1 cellular context compared by ENCODE assay signal in the genomic region with DNA sequence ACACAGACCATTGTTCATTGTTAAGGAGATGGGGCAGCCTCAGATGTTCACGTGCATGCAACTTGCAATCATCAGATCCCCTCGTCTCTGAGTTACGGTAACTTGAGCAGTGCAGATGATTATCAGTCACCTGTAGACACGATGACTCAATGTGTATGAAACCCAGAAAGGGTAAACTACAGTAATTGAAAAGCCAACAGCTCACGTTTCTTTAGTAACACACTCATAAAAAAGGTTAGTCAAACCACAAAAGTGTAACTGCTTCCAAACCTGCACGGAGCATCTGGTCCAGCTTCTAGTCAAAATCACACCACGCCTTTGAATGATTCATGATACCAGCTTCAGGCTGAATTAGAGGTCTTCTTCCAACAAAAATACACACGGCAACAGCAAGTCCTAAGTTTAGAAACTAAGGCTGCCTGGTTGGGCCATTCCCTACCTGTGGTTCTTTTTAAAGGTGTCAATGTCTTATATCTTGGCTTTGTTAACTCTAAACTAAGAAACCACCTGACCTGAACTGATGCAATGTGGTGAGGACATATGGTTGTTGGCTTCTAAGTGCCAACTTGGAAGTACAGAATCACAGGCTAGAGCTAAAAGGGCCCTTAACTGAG.
TF ChIP-seq lines count a peak whose summit lies in the region.

No MANE protein-coding gene starts in this region.

TF ChIP-seq in GM12878, 131 proteins besides CTCF, POLR2A, EP300 and RAD21 (continued from another document and continues in another):
- TF ChIP-seq, protein P1, sequence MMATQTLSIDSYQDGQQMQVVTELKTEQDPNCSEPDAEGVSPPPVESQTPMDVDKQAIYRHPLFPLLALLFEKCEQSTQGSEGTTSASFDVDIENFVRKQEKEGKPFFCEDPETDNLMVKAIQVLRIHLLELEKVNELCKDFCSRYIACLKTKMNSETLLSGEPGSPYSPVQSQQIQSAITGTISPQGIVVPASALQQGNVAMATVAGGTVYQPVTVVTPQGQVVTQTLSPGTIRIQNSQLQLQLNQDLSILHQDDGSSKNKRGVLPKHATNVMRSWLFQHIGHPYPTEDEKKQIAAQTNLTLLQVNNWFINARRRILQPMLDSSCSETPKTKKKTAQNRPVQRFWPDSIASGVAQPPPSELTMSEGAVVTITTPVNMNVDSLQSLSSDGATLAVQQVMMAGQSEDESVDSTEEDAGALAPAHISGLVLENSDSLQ (IDR thresholded peaks at IDR 0.05) = no peak
- TF ChIP-seq FOXM1 (IDR thresholded peaks at IDR 0.05; ENCODE audit: low read depth, low read length) (peak; percentile 93), NFIC (IDR thresholded peaks at IDR 0.05; ENCODE audit: low read depth, low read length) (peak; percentile 96), MEF2B (IDR thresholded peaks at IDR 0.05; ENCODE audit: partially characterized antibody, poor library complexity, severe bottlenecking) (peak; percentile 74), ZNF217 (IDR thresholded peaks at IDR 0.05) (no peak), BCL11A (IDR thresholded peaks at IDR 0.05; ENCODE audit: low read depth, low read length) (peak; percentile 73), SUPT20H (IDR thresholded peaks at IDR 0.05; ENCODE audit: borderline replicate concordance, control insufficient read depth, low read depth, low read length) (no peak), MTA3 (IDR thresholded peaks at IDR 0.05; ENCODE audit: borderline replicate concordance, low read length) (peak; percentile 81), YBX1 (IDR thresholded peaks at IDR 0.05) (no peak), CBX3 (IDR thresholded peaks at IDR 0.05; ENCODE audit: borderline replicate concordance, low read depth) (no peak), SREBF2 (IDR thresholded peaks at IDR 0.05; ENCODE audit: low read length) (no peak), SMARCA5 (IDR thresholded peaks at IDR 0.05) (0 out of 2 replicates have a peak, but pooled peaks have one; percentile 1), SIX5 (IDR thresholded peaks at IDR 0.05; ENCODE audit: low read depth, low read length, severe bottlenecking) (no peak), BMI1 (IDR thresholded peaks at IDR 0.05; ENCODE audit: borderline replicate concordance) (peak; percentile 16; the same call in 1 of the 2 replicates), TBL1XR1 (IDR thresholded peaks at IDR 0.05; ENCODE audit: low read depth, low read length) (peak; percentile 76), ZSCAN29 (IDR thresholded peaks at IDR 0.05) (no peak), ESRRA (IDR thresholded peaks at IDR 0.05; ENCODE audit: low read length) (0 out of 2 replicates have a peak, but pooled peaks have one; percentile 30), NRF1 (conservative IDR thresholded peaks at IDR 0.05; ENCODE audit: low read depth, low read length) (no peak), CHD4 (IDR thresholded peaks at IDR 0.05) (no peak), ZBED1 (IDR thresholded peaks at IDR 0.05; ENCODE audit: borderline replicate concordance) (peak; percentile 82), ETV6 (conservative IDR thresholded peaks at IDR 0.05 in 1 of 2, IDR thresholded peaks at IDR 0.05 in 1 of 2; ENCODE audit: borderline replicate concordance in 1 of 2, low read depth in 1 of 2) (peak in 1 of 2 experiments; percentile 80; a peak in 1 of 4 replicates), TAF1 (IDR thresholded peaks at IDR 0.05; ENCODE audit: borderline replicate concordance, low read depth, low read length) (no peak), HDAC2 (IDR thresholded peaks at IDR 0.05) (no peak), NFXL1 (IDR thresholded peaks at IDR 0.05; ENCODE audit: borderline replicate concordance) (no peak), DPF2 (IDR thresholded peaks at IDR 0.05) (peak; percentile 71), MTA2 (IDR thresholded peaks at IDR 0.05; ENCODE audit: low read depth) (peak; percentile 94), STAT3 (IDR thresholded peaks at IDR 0.05; ENCODE audit: low read depth, low read length) (peak; percentile 70; the same call in 1 of the 2 replicates), ZNF274 (IDR thresholded peaks at IDR 0.05; ENCODE audit: insufficient read depth, insufficient read length) (no peak), RBBP5 (conservative IDR thresholded peaks at IDR 0.05) (no peak), EED (IDR thresholded peaks at IDR 0.05; ENCODE audit: low read depth) (peak; percentile 76), MXI1 (IDR thresholded peaks at IDR 0.05; ENCODE audit: low read depth, low read length) (peak; percentile 85)
- TF ChIP-seq, protein P2, sequence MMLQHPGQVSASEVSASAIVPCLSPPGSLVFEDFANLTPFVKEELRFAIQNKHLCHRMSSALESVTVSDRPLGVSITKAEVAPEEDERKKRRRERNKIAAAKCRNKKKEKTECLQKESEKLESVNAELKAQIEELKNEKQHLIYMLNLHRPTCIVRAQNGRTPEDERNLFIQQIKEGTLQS (IDR thresholded peaks at IDR 0.05; ENCODE audit: borderline replicate concordance, extremely low read depth, low read depth, low read length) = no peak
- TF ChIP-seq, protein P3, sequence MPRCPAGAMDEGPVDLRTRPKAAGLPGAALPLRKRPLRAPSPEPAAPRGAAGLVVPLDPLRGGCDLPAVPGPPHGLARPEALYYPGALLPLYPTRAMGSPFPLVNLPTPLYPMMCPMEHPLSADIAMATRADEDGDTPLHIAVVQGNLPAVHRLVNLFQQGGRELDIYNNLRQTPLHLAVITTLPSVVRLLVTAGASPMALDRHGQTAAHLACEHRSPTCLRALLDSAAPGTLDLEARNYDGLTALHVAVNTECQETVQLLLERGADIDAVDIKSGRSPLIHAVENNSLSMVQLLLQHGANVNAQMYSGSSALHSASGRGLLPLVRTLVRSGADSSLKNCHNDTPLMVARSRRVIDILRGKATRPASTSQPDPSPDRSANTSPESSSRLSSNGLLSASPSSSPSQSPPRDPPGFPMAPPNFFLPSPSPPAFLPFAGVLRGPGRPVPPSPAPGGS (IDR thresholded peaks at IDR 0.05; ENCODE audit: borderline replicate concordance, insufficient read depth, low read depth, low read length, poor library complexity, severe bottlenecking) = peak; percentile 88
- TF ChIP-seq, protein P4, sequence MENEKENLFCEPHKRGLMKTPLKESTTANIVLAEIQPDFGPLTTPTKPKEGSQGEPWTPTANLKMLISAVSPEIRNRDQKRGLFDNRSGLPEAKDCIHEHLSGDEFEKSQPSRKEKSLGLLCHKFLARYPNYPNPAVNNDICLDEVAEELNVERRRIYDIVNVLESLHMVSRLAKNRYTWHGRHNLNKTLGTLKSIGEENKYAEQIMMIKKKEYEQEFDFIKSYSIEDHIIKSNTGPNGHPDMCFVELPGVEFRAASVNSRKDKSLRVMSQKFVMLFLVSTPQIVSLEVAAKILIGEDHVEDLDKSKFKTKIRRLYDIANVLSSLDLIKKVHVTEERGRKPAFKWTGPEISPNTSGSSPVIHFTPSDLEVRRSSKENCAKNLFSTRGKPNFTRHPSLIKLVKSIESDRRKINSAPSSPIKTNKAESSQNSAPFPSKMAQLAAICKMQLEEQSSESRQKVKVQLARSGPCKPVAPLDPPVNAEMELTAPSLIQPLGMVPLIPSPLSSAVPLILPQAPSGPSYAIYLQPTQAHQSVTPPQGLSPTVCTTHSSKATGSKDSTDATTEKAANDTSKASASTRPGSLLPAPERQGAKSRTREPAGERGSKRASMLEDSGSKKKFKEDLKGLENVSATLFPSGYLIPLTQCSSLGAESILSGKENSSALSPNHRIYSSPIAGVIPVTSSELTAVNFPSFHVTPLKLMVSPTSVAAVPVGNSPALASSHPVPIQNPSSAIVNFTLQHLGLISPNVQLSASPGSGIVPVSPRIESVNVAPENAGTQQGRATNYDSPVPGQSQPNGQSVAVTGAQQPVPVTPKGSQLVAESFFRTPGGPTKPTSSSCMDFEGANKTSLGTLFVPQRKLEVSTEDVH (IDR thresholded peaks at IDR 0.05; ENCODE audit: low read depth, partially characterized antibody) = no peak
- TF ChIP-seq, protein P5, sequence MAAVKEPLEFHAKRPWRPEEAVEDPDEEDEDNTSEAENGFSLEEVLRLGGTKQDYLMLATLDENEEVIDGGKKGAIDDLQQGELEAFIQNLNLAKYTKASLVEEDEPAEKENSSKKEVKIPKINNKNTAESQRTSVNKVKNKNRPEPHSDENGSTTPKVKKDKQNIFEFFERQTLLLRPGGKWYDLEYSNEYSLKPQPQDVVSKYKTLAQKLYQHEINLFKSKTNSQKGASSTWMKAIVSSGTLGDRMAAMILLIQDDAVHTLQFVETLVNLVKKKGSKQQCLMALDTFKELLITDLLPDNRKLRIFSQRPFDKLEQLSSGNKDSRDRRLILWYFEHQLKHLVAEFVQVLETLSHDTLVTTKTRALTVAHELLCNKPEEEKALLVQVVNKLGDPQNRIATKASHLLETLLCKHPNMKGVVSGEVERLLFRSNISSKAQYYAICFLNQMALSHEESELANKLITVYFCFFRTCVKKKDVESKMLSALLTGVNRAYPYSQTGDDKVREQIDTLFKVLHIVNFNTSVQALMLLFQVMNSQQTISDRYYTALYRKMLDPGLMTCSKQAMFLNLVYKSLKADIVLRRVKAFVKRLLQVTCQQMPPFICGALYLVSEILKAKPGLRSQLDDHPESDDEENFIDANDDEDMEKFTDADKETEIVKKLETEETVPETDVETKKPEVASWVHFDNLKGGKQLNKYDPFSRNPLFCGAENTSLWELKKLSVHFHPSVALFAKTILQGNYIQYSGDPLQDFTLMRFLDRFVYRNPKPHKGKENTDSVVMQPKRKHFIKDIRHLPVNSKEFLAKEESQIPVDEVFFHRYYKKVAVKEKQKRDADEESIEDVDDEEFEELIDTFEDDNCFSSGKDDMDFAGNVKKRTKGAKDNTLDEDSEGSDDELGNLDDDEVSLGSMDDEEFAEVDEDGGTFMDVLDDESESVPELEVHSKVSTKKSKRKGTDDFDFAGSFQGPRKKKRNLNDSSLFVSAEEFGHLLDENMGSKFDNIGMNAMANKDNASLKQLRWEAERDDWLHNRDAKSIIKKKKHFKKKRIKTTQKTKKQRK (IDR thresholded peaks at IDR 0.05; ENCODE audit: low read depth, low read length) = no peak
- TF ChIP-seq, protein P6, sequence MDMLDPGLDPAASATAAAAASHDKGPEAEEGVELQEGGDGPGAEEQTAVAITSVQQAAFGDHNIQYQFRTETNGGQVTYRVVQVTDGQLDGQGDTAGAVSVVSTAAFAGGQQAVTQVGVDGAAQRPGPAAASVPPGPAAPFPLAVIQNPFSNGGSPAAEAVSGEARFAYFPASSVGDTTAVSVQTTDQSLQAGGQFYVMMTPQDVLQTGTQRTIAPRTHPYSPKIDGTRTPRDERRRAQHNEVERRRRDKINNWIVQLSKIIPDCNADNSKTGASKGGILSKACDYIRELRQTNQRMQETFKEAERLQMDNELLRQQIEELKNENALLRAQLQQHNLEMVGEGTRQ (IDR thresholded peaks at IDR 0.05; ENCODE audit: borderline replicate concordance, low read depth, low read length) = no peak; the same call in 1 of the 2 replicates
- TF ChIP-seq, protein P7, sequence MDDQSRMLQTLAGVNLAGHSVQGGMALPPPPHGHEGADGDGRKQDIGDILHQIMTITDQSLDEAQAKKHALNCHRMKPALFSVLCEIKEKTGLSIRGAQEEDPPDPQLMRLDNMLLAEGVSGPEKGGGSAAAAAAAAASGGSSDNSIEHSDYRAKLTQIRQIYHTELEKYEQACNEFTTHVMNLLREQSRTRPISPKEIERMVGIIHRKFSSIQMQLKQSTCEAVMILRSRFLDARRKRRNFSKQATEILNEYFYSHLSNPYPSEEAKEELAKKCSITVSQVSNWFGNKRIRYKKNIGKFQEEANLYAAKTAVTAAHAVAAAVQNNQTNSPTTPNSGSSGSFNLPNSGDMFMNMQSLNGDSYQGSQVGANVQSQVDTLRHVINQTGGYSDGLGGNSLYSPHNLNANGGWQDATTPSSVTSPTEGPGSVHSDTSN (IDR thresholded peaks at IDR 0.05; ENCODE audit: insufficient replicate concordance, low read depth, low read length) = no peak
- TF ChIP-seq, protein P8, sequence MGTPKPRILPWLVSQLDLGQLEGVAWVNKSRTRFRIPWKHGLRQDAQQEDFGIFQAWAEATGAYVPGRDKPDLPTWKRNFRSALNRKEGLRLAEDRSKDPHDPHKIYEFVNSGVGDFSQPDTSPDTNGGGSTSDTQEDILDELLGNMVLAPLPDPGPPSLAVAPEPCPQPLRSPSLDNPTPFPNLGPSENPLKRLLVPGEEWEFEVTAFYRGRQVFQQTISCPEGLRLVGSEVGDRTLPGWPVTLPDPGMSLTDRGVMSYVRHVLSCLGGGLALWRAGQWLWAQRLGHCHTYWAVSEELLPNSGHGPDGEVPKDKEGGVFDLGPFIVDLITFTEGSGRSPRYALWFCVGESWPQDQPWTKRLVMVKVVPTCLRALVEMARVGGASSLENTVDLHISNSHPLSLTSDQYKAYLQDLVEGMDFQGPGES (IDR thresholded peaks at IDR 0.05) = no peak
- TF ChIP-seq, protein P9, sequence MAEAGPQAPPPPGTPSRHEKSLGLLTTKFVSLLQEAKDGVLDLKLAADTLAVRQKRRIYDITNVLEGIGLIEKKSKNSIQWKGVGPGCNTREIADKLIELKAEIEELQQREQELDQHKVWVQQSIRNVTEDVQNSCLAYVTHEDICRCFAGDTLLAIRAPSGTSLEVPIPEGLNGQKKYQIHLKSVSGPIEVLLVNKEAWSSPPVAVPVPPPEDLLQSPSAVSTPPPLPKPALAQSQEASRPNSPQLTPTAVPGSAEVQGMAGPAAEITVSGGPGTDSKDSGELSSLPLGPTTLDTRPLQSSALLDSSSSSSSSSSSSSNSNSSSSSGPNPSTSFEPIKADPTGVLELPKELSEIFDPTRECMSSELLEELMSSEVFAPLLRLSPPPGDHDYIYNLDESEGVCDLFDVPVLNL (IDR thresholded peaks at IDR 0.05; ENCODE audit: low read depth, low read length) = no peak
- TF ChIP-seq, protein P10, sequence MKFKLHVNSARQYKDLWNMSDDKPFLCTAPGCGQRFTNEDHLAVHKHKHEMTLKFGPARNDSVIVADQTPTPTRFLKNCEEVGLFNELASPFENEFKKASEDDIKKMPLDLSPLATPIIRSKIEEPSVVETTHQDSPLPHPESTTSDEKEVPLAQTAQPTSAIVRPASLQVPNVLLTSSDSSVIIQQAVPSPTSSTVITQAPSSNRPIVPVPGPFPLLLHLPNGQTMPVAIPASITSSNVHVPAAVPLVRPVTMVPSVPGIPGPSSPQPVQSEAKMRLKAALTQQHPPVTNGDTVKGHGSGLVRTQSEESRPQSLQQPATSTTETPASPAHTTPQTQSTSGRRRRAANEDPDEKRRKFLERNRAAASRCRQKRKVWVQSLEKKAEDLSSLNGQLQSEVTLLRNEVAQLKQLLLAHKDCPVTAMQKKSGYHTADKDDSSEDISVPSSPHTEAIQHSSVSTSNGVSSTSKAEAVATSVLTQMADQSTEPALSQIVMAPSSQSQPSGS (IDR thresholded peaks at IDR 0.05; ENCODE audit: low read length) = peak; percentile 95
